Comparison of ENCODE assay signal across 9 cellular contexts in genomic region chr16:73226675-73227074, GRCh38.
"Had no signal": no experiment of that assay in that cellular context is flagged by ENCODE, and none has a peak within 500 bp of the region (broad histone marks: within the 10 kb centered on the region; RNA-seq: fewer than 3 reads in every experiment).

No MANE protein-coding gene starts in this region.

- H3K9me3 Mint-ChIP-seq: H9, HFFc6, IgD-negative memory B cell had no signal

- H3K4me3 ChIP-seq: GM23248 had no signal

- DNase-seq: GM23248, H9, HCEC 1CT, HFFc6, KG1 had no signal

- H3K27ac Mint-ChIP-seq: H9, HFFc6, IgD-negative memory B cell had no signal

- H3K4me1 Mint-ChIP-seq: IgD-negative memory B cell had no signal

- FAIRE-seq: H1, H54, HTR-8/SVneo had no signal

- H3K36me3 Mint-ChIP-seq: IgD-negative memory B cell had no signal

- H3K4me3 Mint-ChIP-seq: H9, HFFc6, IgD-negative memory B cell had no signal

- H3K27ac ChIP-seq: GM23248 had no signal

- H3K9ac ChIP-seq: GM23248 had no signal

- H2AFZ ChIP-seq: GM23248 had no signal

- H3K27me3 Mint-ChIP-seq: IgD-negative memory B cell had no signal
